1 cellular context compared by ENCODE assay signal in the genomic region with DNA sequence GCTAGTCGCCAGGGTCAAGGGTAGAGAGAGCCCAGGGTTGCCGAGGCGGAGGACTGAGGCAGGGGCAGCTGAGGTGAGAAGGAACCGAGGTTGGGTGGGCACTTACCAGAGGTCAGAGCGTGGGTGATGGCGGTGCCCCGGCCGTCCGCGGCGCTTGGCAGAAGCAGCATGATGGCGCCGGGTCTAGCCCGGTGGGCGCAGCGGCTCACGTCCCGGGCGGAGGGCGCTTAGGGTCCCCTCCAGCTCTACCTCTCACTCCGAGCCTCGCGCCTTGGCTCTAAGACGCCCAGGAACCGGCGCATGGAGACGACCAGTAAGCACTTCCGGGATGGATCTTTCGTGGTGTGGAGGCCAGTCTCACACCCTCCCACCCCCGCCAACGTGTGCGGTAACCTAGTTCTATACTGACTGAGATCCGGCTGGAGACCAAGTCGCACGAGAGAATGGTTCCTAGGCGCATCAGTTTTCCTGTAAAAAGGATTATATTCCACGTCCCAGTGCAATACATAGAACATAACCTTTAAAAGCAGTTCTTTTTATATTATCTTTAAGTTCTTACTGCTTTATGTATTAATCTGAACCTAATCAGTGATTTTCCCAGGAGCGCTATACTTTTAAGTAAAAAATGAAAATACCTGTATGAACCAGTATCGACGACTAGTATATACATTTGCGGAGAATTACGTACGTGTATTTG.
A peak's percentile ranks its signal among the peaks of the same experiment; 100 is the strongest.
TF ChIP-seq lines count a peak whose summit lies in the region.

A gene with protein sequence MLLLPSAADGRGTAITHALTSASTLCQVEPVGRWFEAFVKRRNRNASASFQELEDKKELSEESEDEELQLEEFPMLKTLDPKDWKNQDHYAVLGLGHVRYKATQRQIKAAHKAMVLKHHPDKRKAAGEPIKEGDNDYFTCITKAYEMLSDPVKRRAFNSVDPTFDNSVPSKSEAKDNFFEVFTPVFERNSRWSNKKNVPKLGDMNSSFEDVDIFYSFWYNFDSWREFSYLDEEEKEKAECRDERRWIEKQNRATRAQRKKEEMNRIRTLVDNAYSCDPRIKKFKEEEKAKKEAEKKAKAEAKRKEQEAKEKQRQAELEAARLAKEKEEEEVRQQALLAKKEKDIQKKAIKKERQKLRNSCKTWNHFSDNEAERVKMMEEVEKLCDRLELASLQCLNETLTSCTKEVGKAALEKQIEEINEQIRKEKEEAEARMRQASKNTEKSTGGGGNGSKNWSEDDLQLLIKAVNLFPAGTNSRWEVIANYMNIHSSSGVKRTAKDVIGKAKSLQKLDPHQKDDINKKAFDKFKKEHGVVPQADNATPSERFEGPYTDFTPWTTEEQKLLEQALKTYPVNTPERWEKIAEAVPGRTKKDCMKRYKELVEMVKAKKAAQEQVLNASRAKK (minus strand): TSS at position 315 of the 697 bp plus-strand sequence. CDS start 145 bp downstream, at position 170.

TF ChIP-seq in HEK293, 187 proteins besides CTCF, POLR2A, EP300 and RAD21 (continued from another document and continues in another):
- TF ChIP-seq WT1 (tag by site-specific recombination; IDR thresholded peaks at IDR 0.05): 0 out of 2 replicates have a peak, but pooled peaks have one; percentile 20
- TF ChIP-seq ZNF266 (tag by site-specific recombination; IDR thresholded peaks at IDR 0.05; ENCODE audit: low read depth): no peak
- no peak for TF ChIP-seq ZNF792 (tag by site-specific recombination; IDR thresholded peaks at IDR 0.05)
- TF ChIP-seq OVOL3 (tag by site-specific recombination; IDR thresholded peaks at IDR 0.05): peak; percentile 71; the same call in 1 of the 2 replicates
- TF ChIP-seq, protein P1, sequence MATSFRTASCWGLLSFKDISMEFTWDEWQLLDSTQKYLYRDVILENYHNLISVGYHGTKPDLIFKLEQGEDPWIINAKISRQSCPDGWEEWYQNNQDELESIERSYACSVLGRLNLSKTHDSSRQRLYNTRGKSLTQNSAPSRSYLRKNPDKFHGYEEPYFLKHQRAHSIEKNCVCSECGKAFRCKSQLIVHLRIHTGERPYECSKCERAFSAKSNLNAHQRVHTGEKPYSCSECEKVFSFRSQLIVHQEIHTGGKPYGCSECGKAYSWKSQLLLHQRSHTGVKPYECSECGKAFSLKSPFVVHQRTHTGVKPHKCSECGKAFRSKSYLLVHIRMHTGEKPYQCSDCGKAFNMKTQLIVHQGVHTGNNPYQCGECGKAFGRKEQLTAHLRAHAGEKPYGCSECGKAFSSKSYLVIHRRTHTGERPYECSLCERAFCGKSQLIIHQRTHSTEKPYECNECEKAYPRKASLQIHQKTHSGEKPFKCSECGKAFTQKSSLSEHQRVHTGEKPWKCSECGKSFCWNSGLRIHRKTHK (tag by site-specific recombination; IDR thresholded peaks at IDR 0.05): no peak
- no peak for TF ChIP-seq ZNF132 (tag by site-specific recombination; IDR thresholded peaks at IDR 0.05; ENCODE audit: borderline replicate concordance)
- TF ChIP-seq HOXA7 (CRISPR knock-in tag; IDR thresholded peaks at IDR 0.05; ENCODE audit: borderline replicate concordance): no peak
- TF ChIP-seq, protein P2, sequence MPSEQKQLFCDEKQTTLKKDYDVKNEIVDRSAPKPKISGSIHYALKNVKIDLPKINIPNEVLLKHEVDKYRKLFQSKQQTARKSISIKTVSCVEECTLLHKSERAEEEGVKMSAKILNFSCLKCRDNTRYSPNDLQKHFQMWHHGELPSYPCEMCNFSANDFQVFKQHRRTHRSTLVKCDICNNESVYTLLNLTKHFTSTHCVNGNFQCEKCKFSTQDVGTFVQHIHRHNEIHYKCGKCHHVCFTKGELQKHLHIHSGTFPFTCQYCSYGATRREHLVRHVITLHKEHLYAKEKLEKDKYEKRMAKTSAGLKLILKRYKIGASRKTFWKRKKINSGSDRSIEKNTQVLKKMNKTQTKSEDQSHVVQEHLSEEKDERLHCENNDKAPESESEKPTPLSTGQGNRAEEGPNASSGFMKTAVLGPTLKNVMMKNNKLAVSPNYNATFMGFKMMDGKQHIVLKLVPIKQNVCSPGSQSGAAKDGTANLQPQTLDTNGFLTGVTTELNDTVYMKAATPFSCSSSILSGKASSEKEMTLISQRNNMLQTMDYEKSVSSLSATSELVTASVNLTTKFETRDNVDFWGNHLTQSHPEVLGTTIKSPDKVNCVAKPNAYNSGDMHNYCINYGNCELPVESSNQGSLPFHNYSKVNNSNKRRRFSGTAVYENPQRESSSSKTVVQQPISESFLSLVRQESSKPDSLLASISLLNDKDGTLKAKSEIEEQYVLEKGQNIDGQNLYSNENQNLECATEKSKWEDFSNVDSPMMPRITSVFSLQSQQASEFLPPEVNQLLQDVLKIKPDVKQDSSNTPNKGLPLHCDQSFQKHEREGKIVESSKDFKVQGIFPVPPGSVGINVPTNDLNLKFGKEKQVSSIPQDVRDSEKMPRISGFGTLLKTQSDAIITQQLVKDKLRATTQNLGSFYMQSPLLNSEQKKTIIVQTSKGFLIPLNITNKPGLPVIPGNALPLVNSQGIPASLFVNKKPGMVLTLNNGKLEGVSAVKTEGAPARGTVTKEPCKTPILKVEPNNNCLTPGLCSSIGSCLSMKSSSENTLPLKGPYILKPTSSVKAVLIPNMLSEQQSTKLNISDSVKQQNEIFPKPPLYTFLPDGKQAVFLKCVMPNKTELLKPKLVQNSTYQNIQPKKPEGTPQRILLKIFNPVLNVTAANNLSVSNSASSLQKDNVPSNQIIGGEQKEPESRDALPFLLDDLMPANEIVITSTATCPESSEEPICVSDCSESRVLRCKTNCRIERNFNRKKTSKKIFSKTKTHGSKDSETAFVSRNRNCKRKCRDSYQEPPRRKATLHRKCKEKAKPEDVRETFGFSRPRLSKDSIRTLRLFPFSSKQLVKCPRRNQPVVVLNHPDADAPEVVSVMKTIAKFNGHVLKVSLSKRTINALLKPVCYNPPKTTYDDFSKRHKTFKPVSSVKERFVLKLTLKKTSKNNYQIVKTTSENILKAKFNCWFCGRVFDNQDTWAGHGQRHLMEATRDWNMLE (tag by site-specific recombination; conservative IDR thresholded peaks at IDR 0.05; ENCODE audit: low read depth): peak; percentile 97
- TF ChIP-seq, protein P3, sequence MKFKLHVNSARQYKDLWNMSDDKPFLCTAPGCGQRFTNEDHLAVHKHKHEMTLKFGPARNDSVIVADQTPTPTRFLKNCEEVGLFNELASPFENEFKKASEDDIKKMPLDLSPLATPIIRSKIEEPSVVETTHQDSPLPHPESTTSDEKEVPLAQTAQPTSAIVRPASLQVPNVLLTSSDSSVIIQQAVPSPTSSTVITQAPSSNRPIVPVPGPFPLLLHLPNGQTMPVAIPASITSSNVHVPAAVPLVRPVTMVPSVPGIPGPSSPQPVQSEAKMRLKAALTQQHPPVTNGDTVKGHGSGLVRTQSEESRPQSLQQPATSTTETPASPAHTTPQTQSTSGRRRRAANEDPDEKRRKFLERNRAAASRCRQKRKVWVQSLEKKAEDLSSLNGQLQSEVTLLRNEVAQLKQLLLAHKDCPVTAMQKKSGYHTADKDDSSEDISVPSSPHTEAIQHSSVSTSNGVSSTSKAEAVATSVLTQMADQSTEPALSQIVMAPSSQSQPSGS (tag by site-specific recombination; IDR thresholded peaks at IDR 0.05; ENCODE audit: low read depth): peak; percentile 43; the same call in 1 of the 2 replicates
- TF ChIP-seq, protein P4, sequence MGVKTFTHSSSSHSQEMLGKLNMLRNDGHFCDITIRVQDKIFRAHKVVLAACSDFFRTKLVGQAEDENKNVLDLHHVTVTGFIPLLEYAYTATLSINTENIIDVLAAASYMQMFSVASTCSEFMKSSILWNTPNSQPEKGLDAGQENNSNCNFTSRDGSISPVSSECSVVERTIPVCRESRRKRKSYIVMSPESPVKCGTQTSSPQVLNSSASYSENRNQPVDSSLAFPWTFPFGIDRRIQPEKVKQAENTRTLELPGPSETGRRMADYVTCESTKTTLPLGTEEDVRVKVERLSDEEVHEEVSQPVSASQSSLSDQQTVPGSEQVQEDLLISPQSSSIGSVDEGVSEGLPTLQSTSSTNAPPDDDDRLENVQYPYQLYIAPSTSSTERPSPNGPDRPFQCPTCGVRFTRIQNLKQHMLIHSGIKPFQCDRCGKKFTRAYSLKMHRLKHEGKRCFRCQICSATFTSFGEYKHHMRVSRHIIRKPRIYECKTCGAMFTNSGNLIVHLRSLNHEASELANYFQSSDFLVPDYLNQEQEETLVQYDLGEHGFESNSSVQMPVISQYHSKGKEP (tag by site-specific recombination; IDR thresholded peaks at IDR 0.05): peak; percentile 64; the same call in 1 of the 2 replicates
- no peak for TF ChIP-seq GLI4 (tag by site-specific recombination; IDR thresholded peaks at IDR 0.05)
- TF ChIP-seq PRDM1 (tag by site-specific recombination; IDR thresholded peaks at IDR 0.05): no peak
- no peak for TF ChIP-seq SALL2 (tag by site-specific recombination; IDR thresholded peaks at IDR 0.05; ENCODE audit: borderline replicate concordance)
- TF ChIP-seq, protein P5, sequence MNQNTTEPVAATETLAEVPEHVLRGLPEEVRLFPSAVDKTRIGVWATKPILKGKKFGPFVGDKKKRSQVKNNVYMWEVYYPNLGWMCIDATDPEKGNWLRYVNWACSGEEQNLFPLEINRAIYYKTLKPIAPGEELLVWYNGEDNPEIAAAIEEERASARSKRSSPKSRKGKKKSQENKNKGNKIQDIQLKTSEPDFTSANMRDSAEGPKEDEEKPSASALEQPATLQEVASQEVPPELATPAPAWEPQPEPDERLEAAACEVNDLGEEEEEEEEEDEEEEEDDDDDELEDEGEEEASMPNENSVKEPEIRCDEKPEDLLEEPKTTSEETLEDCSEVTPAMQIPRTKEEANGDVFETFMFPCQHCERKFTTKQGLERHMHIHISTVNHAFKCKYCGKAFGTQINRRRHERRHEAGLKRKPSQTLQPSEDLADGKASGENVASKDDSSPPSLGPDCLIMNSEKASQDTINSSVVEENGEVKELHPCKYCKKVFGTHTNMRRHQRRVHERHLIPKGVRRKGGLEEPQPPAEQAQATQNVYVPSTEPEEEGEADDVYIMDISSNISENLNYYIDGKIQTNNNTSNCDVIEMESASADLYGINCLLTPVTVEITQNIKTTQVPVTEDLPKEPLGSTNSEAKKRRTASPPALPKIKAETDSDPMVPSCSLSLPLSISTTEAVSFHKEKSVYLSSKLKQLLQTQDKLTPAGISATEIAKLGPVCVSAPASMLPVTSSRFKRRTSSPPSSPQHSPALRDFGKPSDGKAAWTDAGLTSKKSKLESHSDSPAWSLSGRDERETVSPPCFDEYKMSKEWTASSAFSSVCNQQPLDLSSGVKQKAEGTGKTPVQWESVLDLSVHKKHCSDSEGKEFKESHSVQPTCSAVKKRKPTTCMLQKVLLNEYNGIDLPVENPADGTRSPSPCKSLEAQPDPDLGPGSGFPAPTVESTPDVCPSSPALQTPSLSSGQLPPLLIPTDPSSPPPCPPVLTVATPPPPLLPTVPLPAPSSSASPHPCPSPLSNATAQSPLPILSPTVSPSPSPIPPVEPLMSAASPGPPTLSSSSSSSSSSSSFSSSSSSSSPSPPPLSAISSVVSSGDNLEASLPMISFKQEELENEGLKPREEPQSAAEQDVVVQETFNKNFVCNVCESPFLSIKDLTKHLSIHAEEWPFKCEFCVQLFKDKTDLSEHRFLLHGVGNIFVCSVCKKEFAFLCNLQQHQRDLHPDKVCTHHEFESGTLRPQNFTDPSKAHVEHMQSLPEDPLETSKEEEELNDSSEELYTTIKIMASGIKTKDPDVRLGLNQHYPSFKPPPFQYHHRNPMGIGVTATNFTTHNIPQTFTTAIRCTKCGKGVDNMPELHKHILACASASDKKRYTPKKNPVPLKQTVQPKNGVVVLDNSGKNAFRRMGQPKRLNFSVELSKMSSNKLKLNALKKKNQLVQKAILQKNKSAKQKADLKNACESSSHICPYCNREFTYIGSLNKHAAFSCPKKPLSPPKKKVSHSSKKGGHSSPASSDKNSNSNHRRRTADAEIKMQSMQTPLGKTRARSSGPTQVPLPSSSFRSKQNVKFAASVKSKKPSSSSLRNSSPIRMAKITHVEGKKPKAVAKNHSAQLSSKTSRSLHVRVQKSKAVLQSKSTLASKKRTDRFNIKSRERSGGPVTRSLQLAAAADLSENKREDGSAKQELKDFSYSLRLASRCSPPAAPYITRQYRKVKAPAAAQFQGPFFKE (tag by site-specific recombination; IDR thresholded peaks at IDR 0.05; ENCODE audit: borderline replicate concordance): no peak
- TF ChIP-seq, protein P6, sequence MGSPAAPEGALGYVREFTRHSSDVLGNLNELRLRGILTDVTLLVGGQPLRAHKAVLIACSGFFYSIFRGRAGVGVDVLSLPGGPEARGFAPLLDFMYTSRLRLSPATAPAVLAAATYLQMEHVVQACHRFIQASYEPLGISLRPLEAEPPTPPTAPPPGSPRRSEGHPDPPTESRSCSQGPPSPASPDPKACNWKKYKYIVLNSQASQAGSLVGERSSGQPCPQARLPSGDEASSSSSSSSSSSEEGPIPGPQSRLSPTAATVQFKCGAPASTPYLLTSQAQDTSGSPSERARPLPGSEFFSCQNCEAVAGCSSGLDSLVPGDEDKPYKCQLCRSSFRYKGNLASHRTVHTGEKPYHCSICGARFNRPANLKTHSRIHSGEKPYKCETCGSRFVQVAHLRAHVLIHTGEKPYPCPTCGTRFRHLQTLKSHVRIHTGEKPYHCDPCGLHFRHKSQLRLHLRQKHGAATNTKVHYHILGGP (tag by site-specific recombination; IDR thresholded peaks at IDR 0.05): no peak
- peak; percentile 77 for TF ChIP-seq SP7 (tag by site-specific recombination; IDR thresholded peaks at IDR 0.05)
- no peak for TF ChIP-seq BCL11A (tag by site-specific recombination; IDR thresholded peaks at IDR 0.05; ENCODE audit: low read depth)
- no peak for TF ChIP-seq ZNF623 (tag by site-specific recombination; IDR thresholded peaks at IDR 0.05)
- TF ChIP-seq ZNF629 (tag by site-specific recombination; IDR thresholded peaks at IDR 0.05): peak; percentile 72
- TF ChIP-seq ZFP41 (tag by site-specific recombination; IDR thresholded peaks at IDR 0.05; ENCODE audit: borderline replicate concordance): no peak
- TF ChIP-seq, protein P7, sequence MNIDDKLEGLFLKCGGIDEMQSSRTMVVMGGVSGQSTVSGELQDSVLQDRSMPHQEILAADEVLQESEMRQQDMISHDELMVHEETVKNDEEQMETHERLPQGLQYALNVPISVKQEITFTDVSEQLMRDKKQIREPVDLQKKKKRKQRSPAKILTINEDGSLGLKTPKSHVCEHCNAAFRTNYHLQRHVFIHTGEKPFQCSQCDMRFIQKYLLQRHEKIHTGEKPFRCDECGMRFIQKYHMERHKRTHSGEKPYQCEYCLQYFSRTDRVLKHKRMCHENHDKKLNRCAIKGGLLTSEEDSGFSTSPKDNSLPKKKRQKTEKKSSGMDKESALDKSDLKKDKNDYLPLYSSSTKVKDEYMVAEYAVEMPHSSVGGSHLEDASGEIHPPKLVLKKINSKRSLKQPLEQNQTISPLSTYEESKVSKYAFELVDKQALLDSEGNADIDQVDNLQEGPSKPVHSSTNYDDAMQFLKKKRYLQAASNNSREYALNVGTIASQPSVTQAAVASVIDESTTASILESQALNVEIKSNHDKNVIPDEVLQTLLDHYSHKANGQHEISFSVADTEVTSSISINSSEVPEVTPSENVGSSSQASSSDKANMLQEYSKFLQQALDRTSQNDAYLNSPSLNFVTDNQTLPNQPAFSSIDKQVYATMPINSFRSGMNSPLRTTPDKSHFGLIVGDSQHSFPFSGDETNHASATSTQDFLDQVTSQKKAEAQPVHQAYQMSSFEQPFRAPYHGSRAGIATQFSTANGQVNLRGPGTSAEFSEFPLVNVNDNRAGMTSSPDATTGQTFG (tag by site-specific recombination; IDR thresholded peaks at IDR 0.05; ENCODE audit: borderline replicate concordance): no peak
- TF ChIP-seq, protein P8, sequence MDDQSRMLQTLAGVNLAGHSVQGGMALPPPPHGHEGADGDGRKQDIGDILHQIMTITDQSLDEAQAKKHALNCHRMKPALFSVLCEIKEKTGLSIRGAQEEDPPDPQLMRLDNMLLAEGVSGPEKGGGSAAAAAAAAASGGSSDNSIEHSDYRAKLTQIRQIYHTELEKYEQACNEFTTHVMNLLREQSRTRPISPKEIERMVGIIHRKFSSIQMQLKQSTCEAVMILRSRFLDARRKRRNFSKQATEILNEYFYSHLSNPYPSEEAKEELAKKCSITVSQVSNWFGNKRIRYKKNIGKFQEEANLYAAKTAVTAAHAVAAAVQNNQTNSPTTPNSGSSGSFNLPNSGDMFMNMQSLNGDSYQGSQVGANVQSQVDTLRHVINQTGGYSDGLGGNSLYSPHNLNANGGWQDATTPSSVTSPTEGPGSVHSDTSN (CRISPR knock-in tag; IDR thresholded peaks at IDR 0.05): peak; percentile 36; the same call in 1 of the 2 replicates
- TF ChIP-seq ZNF558 (tag by site-specific recombination; IDR thresholded peaks at IDR 0.05): no peak
- peak; percentile 85 for TF ChIP-seq YY1 (tag by site-specific recombination; IDR thresholded peaks at IDR 0.05)
- TF ChIP-seq ZNF626 (tag by site-specific recombination; IDR thresholded peaks at IDR 0.05): no peak
